In genomic region chr18:59706499-59706898, GRCh38 we compare ENCODE assay signal across 27 cellular contexts. TPM values are rescaled to one million over a fixed set of nuclear protein-coding genes. Genes with fewer than 3 reads are reported as not detected.
"Had no signal": no experiment of that assay in that cellular context is flagged by ENCODE, and none has a peak within 500 bp of the region (broad histone marks: within the 10 kb centered on the region; RNA-seq: fewer than 3 reads in every experiment).

No MANE protein-coding gene starts in this region.

- H3K9me3 ChIP-seq: gastrocnemius medialis, lower lobe of right lung, sigmoid colon, spleen, thyroid gland had no signal

- H3K4me1 ChIP-seq: gastrocnemius medialis, lower lobe of right lung, spleen, thyroid gland had no signal

- H3K36me3 ChIP-seq: gastrocnemius medialis, lower lobe of right lung, sigmoid colon, spleen, thyroid gland had no signal

- ATAC-seq: activated CD4-positive, alpha-beta T cell treated with anti-CD3 and anti-CD28 coated beads for 36 hours; activated naive CD4-positive, alpha-beta T cell treated with anti-CD3 and anti-CD28 coated beads, Interleukin-2, amount 50 U/mL, for 72 hours; activated T-helper 17 cell treated with anti-CD3 and anti-CD28 coated beads, Interleukin-2, amount 50 U/mL, for 72 hours; esophagus mucosa; lower lobe of right lung; naive thymus-derived CD8-positive, alpha-beta T cell had no signal

- H3K27ac ChIP-seq: gastrocnemius medialis, lower lobe of right lung, sigmoid colon, spleen, thyroid gland had no signal

- H3K27me3 ChIP-seq: gastrocnemius medialis, sigmoid colon, thyroid gland had no signal

- FAIRE-seq: endothelial cell of umbilical vein, TTC549 had no signal

- H3K4me3 ChIP-seq: gastrocnemius medialis, lower lobe of right lung, sigmoid colon, spleen, thyroid gland had no signal

- DNase-seq: activated B cell treated with CpG ODN at 0.5 μM for 24 hours; activated CD4-positive, alpha-beta T cell treated with anti-CD3 and anti-CD28 coated beads for 36 hours; activated CD4-positive, alpha-beta T cell treated with anti-CD3 and anti-CD28 coated beads, Interleukin-2, amount 50 U/mL, for 4 hours; activated CD8-positive, alpha-beta memory T cell treated with anti-CD3 and anti-CD28 coated beads for 24 hours; activated CD8-positive, alpha-beta memory T cell treated with anti-CD3 and anti-CD28 coated beads, Interleukin-2, amount 50 U/mL, for 4 hours; activated T-cell treated with anti-CD3 and anti-CD28 coated beads, Interleukin-2, amount 50 U/mL, for 24 hours; aorta; central memory CD4-positive, alpha-beta T cell; dermis blood vessel endothelial cell; effector CD8-positive, alpha-beta T cell; head of caudate nucleus; hypothalamus; lower lobe of right lung; naive thymus-derived CD8-positive, alpha-beta T cell; sigmoid colon; spleen; stimulated activated CD4-positive, alpha-beta T cell treated with anti-CD3 and anti-CD28 coated beads, Interleukin-4, amount 100 ng/mL, for 1 hour; stimulated activated naive CD4-positive, alpha-beta T cell treated with Interleukin-2 at 50 U/mL for 16 hours; substantia nigra; T-helper 1 cell; thyroid gland had no signal

RNA-seq across cellular contexts. Expression of gene CCBE1, which starts 9.3 kb away (rescaled TPM):
- total RNA-seq: endothelial cell of umbilical vein; naive thymus-derived CD8-positive, alpha-beta T cell had no signal
